26 cellular contexts compared by ENCODE assay signal in genomic region chr14:28666961-28667360, GRCh38.
"Had no signal": no experiment of that assay in that cellular context is flagged by ENCODE, and none has a peak within 500 bp of the region (broad histone marks: within the 10 kb centered on the region; RNA-seq: fewer than 3 reads in every experiment).

No MANE protein-coding gene starts in this region.

- H3K4me3 Mint-ChIP-seq: activated CD4-positive, alpha-beta T cell treated with anti-CD3 and anti-CD28 coated beads for 36 hours; activated naive CD4-positive, alpha-beta T cell treated with anti-CD3 and anti-CD28 coated beads, Interleukin-2, amount 10 ng/mL, durations not matched to agents 7 days and 5 days; activated naive CD8-positive, alpha-beta T cell treated with anti-CD3 and anti-CD28 coated beads, Interleukin-2, amount 10 ng/mL, durations not matched to agents 7 days and 5 days; activated T-helper 1 cell treated with anti-CD3 and anti-CD28 coated beads, Interleukin-12 subunit alpha, Interleukin-12 subunit beta, Interleukin-2, Interleukin-4 antibody, amounts not matched to agents 30 ng/mL and 10 ng/mL and 1 ng/mL, durations not matched to agents 14 hours and 24 hours and 36 hours; central memory CD8-positive, alpha-beta T cell; natural killer cell treated with Interleukin-12 subunit alpha and Interleukin-12 subunit beta and Interleukin-15 and Interleukin-18, amount 100 ng/mL, for 72 hours had no signal

- H3K36me3 Mint-ChIP-seq: activated naive CD4-positive, alpha-beta T cell treated with anti-CD3 and anti-CD28 coated beads, Interleukin-2, amount 10 ng/mL, durations not matched to agents 7 days and 5 days; activated naive CD8-positive, alpha-beta T cell treated with anti-CD3 and anti-CD28 coated beads, Interleukin-2, amount 10 ng/mL, durations not matched to agents 7 days and 5 days; natural killer cell treated with Interleukin-12 subunit alpha and Interleukin-12 subunit beta and Interleukin-15 and Interleukin-18, amount 100 ng/mL, for 72 hours had no signal

- FAIRE-seq: astrocyte, bronchial epithelial cell, colon, frontal cortex, islet of Langerhans had no signal

- DNase-seq: activated CD4-positive, alpha-beta T cell treated with anti-CD3 and anti-CD28 coated beads for 36 hours; activated CD4-positive, alpha-beta T cell treated with anti-CD3 and anti-CD28 coated beads, Interleukin-2, amount 50 U/mL, for 4 hours; activated CD4-positive, CD25-positive, alpha-beta regulatory T cell; activated effector memory CD4-positive, alpha-beta T cell treated with anti-CD3 and anti-CD28 coated beads, Interleukin-2, amount 50 U/mL, for 16 hours; activated naive CD4-positive, alpha-beta T cell treated with anti-CD3 and anti-CD28 coated beads, Interleukin-2, amount 10 ng/mL, durations not matched to agents 7 days and 5 days; activated naive CD8-positive, alpha-beta T cell treated with anti-CD3 and anti-CD28 coated beads, Interleukin-2, amount 10 ng/mL, durations not matched to agents 7 days and 5 days; amniotic stem cell; dermis blood vessel endothelial cell; effector CD4-positive, alpha-beta T cell; esophagus squamous epithelium; left lung; lower lobe of right lung; mesendoderm; right cardiac atrium; spleen; stimulated activated naive CD4-positive, alpha-beta T cell treated with Interleukin-2 at 50 U/mL for 16 hours had no signal

- H3K27me3 Mint-ChIP-seq: activated CD4-positive, alpha-beta T cell treated with anti-CD3 and anti-CD28 coated beads for 36 hours; activated naive CD4-positive, alpha-beta T cell treated with anti-CD3 and anti-CD28 coated beads, Interleukin-2, amount 10 ng/mL, durations not matched to agents 7 days and 5 days; activated naive CD8-positive, alpha-beta T cell treated with anti-CD3 and anti-CD28 coated beads, Interleukin-2, amount 10 ng/mL, durations not matched to agents 7 days and 5 days; central memory CD8-positive, alpha-beta T cell; natural killer cell treated with Interleukin-12 subunit alpha and Interleukin-12 subunit beta and Interleukin-15 and Interleukin-18, amount 100 ng/mL, for 72 hours had no signal

- H3K27ac Mint-ChIP-seq: activated CD4-positive, alpha-beta T cell treated with anti-CD3 and anti-CD28 coated beads for 36 hours; activated naive CD4-positive, alpha-beta T cell treated with anti-CD3 and anti-CD28 coated beads, Interleukin-2, amount 10 ng/mL, durations not matched to agents 7 days and 5 days; activated naive CD8-positive, alpha-beta T cell treated with anti-CD3 and anti-CD28 coated beads, Interleukin-2, amount 10 ng/mL, durations not matched to agents 7 days and 5 days; activated T-helper 1 cell treated with anti-CD3 and anti-CD28 coated beads, Interleukin-12 subunit alpha, Interleukin-12 subunit beta, Interleukin-2, Interleukin-4 antibody, amounts not matched to agents 30 ng/mL and 10 ng/mL and 1 ng/mL, durations not matched to agents 14 hours and 24 hours and 36 hours; natural killer cell treated with Interleukin-12 subunit alpha and Interleukin-12 subunit beta and Interleukin-15 and Interleukin-18, amount 100 ng/mL, for 72 hours had no signal

- H3K4me1 Mint-ChIP-seq: activated CD4-positive, alpha-beta T cell treated with anti-CD3 and anti-CD28 coated beads for 36 hours; activated naive CD4-positive, alpha-beta T cell treated with anti-CD3 and anti-CD28 coated beads, Interleukin-2, amount 10 ng/mL, durations not matched to agents 7 days and 5 days; activated naive CD8-positive, alpha-beta T cell treated with anti-CD3 and anti-CD28 coated beads, Interleukin-2, amount 10 ng/mL, durations not matched to agents 7 days and 5 days; central memory CD8-positive, alpha-beta T cell had no signal

- H3K9me3 ChIP-seq: esophagus squamous epithelium, left lung, lower lobe of right lung, spleen, tibial nerve had no signal

- H3K36me3 ChIP-seq: esophagus squamous epithelium, left lung, lower lobe of right lung, spleen, tibial nerve had no signal

- H3K4me3 ChIP-seq: esophagus squamous epithelium, left lung, lower lobe of right lung, spleen, tibial nerve had no signal

- H3K4me1 ChIP-seq: esophagus squamous epithelium, left lung, lower lobe of right lung, spleen, tibial nerve had no signal

- H3K27ac ChIP-seq: epithelial cell of prostate, esophagus squamous epithelium, left lung, lower lobe of right lung, spleen, tibial nerve had no signal

- H3K27me3 ChIP-seq: esophagus squamous epithelium, left lung, spleen, tibial nerve had no signal
